Comparison of ENCODE assay signal across 20 cellular contexts in the genomic region with DNA sequence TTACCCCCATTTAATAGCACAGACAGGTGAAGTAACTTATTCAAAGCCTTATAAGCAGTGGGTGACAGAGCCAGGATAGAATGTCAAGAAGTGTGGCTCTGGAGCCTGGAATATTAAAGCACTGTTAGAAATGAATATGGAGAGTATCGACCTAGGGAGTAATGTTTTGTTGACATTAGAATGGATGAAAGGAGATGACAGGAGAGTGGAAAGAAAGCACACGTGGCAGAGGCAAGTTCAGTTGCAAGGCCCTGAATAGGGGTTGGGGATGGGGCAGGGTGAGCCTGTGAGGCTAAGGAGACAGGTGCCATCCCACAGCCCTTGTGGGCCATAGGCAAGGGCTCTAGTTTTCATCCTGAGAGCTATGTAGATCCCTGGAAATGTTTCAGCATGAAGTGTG.
"Had no signal": no experiment of that assay in that cellular context is flagged by ENCODE, and none has a peak within 500 bp of the region (broad histone marks: within the 10 kb centered on the region; RNA-seq: fewer than 3 reads in every experiment).

No MANE protein-coding gene starts in this region.

- DNase-seq: effector memory CD8-positive, alpha-beta T cell; gastrocnemius medialis; heart right ventricle; hypothalamus; kidney glomerular epithelial cell; naive thymus-derived CD4-positive, alpha-beta T cell; nephron progenitor cell; posterior cingulate gyrus; sigmoid colon; stimulated activated CD4-positive, alpha-beta T cell treated with anti-CD3 and anti-CD28 coated beads, Interleukin-2, amount 100 ng/mL, for 24 hours; stimulated activated CD4-positive, alpha-beta T cell treated with anti-CD3 and anti-CD28 coated beads, Interleukin-4, amount 100 ng/mL, for 4 hours; stimulated activated naive CD4-positive, alpha-beta T cell; thyroid gland had no signal

- FAIRE-seq: islet of Langerhans, urothelium cell line had no signal

- H3K36me3 ChIP-seq: esophagus muscularis mucosa, gastrocnemius medialis, heart right ventricle, neutrophil, right atrium auricular region, sigmoid colon, thyroid gland had no signal

- ATAC-seq: effector memory CD8-positive, alpha-beta T cell; gastrocnemius medialis; heart right ventricle; naive thymus-derived CD4-positive, alpha-beta T cell had no signal

- H3K4me3 ChIP-seq: esophagus muscularis mucosa, gastrocnemius medialis, heart right ventricle, right atrium auricular region, sigmoid colon, skin epidermis, thyroid gland had no signal

- H3K4me1 ChIP-seq: esophagus muscularis mucosa, gastrocnemius medialis, heart right ventricle, right atrium auricular region, sigmoid colon, thyroid gland had no signal

- H3K9me3 ChIP-seq: gastrocnemius medialis, neutrophil, right atrium auricular region, sigmoid colon, thyroid gland had no signal

- H3K27ac ChIP-seq: epithelial cell of prostate, esophagus muscularis mucosa, gastrocnemius medialis, heart right ventricle, neutrophil, right atrium auricular region, sigmoid colon, skin epidermis, thyroid gland had no signal

- H3K27me3 ChIP-seq: gastrocnemius medialis, neutrophil, right atrium auricular region, sigmoid colon, thyroid gland had no signal
